30 cellular contexts compared by ENCODE assay signal in the genomic region with DNA sequence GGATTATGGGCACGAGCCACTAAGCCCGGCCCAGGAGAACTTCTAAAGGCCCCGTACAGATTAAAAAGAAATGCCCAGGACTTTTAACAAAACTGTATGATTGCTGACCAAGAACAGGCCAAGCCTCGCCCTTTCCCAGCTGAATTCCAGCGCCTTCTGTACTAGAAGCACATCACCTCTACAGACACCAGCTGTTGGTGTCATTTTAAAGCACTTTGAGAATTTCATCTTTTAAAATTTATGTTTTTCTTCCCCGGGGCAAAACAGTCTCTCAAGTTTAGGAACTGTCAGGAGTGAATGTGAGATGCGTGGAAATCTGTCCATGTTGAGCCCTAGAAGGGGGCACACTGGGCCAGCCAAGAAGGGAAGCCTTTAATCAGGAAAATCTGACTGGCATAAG.
"Had no signal": no experiment of that assay in that cellular context is flagged by ENCODE, and none has a peak within 500 bp of the region (broad histone marks: within the 10 kb centered on the region; RNA-seq: fewer than 3 reads in every experiment).

No MANE protein-coding gene starts in this region.

- H3K4me3 ChIP-seq: adrenal gland, body of pancreas, breast epithelium had no signal

- H3K4me1 ChIP-seq: adrenal gland, breast epithelium had no signal

- H3K27me3 ChIP-seq: adrenal gland, body of pancreas, brain microvascular endothelial cell, breast epithelium had no signal

- H3K27ac ChIP-seq: adrenal gland, body of pancreas, brain microvascular endothelial cell, breast epithelium, VCaP had no signal

- H3K9me3 ChIP-seq: adrenal gland, body of pancreas, breast epithelium had no signal

- DNase-seq: activated B cell treated with CpG ODN at 0.5 μM for 24 hours; activated CD4-positive, alpha-beta memory T cell treated with anti-CD3 and anti-CD28 coated beads for 36 hours; activated CD4-positive, alpha-beta T cell treated with anti-CD3 and anti-CD28 coated beads for 4 hours; activated CD4-positive, alpha-beta T cell treated with anti-CD3 and anti-CD28 coated beads, Interleukin-2, amount 10 ng/mL, durations not matched to agents 24 days and 14 days; activated CD4-positive, alpha-beta T cell treated with anti-CD3 and anti-CD28 coated beads, Interleukin-2, amount 50 U/mL, for 1 hour; activated CD4-positive, alpha-beta T cell treated with anti-CD3 and anti-CD28 coated beads, Interleukin-2, amount 50 U/mL, for 4 hours; activated CD4-positive, CD25-positive, alpha-beta regulatory T cell treated with anti-CD3 and anti-CD28 coated beads, Interleukin-2, amount 50 U/mL, for 72 hours; activated CD8-positive, alpha-beta memory T cell treated with anti-CD3 and anti-CD28 coated beads, Interleukin-2, amount 50 U/mL, for 4 hours; activated CD8-positive, alpha-beta T cell treated with anti-CD3 and anti-CD28 coated beads for 36 hours; activated effector memory CD4-positive, alpha-beta T cell treated with anti-CD3 and anti-CD28 coated beads, Interleukin-2, amount 50 U/mL, for 16 hours; activated gamma-delta T cell treated with Interleukin-2 at 50 U/mL for 16 hours; activated naive CD4-positive, alpha-beta T cell; activated naive CD4-positive, alpha-beta T cell treated with anti-CD3 and anti-CD28 coated beads for 36 hours; activated naive CD4-positive, alpha-beta T cell treated with anti-CD3 and anti-CD28 coated beads, Interleukin-2, amount 50 U/mL, for 16 hours; activated naive CD8-positive, alpha-beta T cell treated with anti-CD3 and anti-CD28 coated beads for 36 hours; activated T-cell treated with anti-CD3 and anti-CD28 coated beads for 4 hours; activated T-cell treated with anti-CD3 and anti-CD28 coated beads, Interleukin-2, amount 50 U/mL, for 1 hour; activated T-cell treated with anti-CD3 and anti-CD28 coated beads, Interleukin-2, amount 50 U/mL, for 4 hours; activated T-cell treated with anti-CD3 and anti-CD28 coated beads, Interleukin-2, amount 50 U/mL, for 72 hours; adrenal gland; amniotic stem cell; aorta; body of pancreas; brain microvascular endothelial cell; central memory CD4-positive, alpha-beta T cell; T-helper 1 cell; T-helper 2 cell; T-helper 9 cell had no signal

- H3K36me3 ChIP-seq: adrenal gland, brain microvascular endothelial cell, breast epithelium had no signal
